In genomic region chr9:37947987-37948386, GRCh38 we compare ENCODE assay signal across 1 cellular context.
TF ChIP-seq lines count a peak whose summit lies in the region.

No MANE protein-coding gene starts in this region.

TF ChIP-seq in IMR-90, 13 proteins besides CTCF, POLR2A, EP300 and RAD21 (continued from another document):
- TF ChIP-seq BHLHE40 (IDR thresholded peaks at IDR 0.05; ENCODE audit: low read depth, low read length) (no peak), RCOR1 (IDR thresholded peaks at IDR 0.05; ENCODE audit: insufficient replicate concordance, low read length) (no peak), FOS (IDR thresholded peaks at IDR 0.05; ENCODE audit: low read depth, low read length) (no peak), CHD1 (IDR thresholded peaks at IDR 0.05; ENCODE audit: low read depth, low read length) (no peak), USF2 (IDR thresholded peaks at IDR 0.05; ENCODE audit: low read depth, low read length) (no peak), MAZ (IDR thresholded peaks at IDR 0.05; ENCODE audit: borderline replicate concordance, low read depth, low read length) (no peak), NFE2L2 (IDR thresholded peaks at IDR 0.05; ENCODE audit: low read depth, low read length) (no peak), CEBPB (IDR thresholded peaks at IDR 0.05; ENCODE audit: low read depth, low read length) (no peak)
TF ChIP-seq in IMR-90: peak in this region for 0.
